1 cellular context compared by ENCODE assay signal in genomic region chr12:106137456-106138278, GRCh38.
TF ChIP-seq lines count a peak whose summit lies in the region.

No MANE protein-coding gene starts in this region.

TF ChIP-seq in H1, 55 proteins besides CTCF, POLR2A, EP300 and RAD21:
- TF ChIP-seq CHD7 (IDR thresholded peaks at IDR 0.05; ENCODE audit: insufficient replicate concordance, low read length): no peak
- TF ChIP-seq CBX5 (IDR thresholded peaks at IDR 0.05; ENCODE audit: low read depth, low read length): no peak
- no peak for TF ChIP-seq CTBP2 (IDR thresholded peaks at IDR 0.05; ENCODE audit: borderline replicate concordance, insufficient read depth, insufficient read length, low read length)
- no peak for TF ChIP-seq CBX8 (IDR thresholded peaks at IDR 0.05; ENCODE audit: borderline replicate concordance, low read depth, low read length)
- no peak for TF ChIP-seq FOSL1 (IDR thresholded peaks at IDR 0.05; ENCODE audit: insufficient read depth, low read depth, low read length)
- 0 out of 4 replicates have a peak, but pooled peaks of 1 of the 2 experiments have one; percentile 13 for TF ChIP-seq SIN3A (conservative IDR thresholded peaks at IDR 0.05 in 1 of 2, IDR thresholded peaks at IDR 0.05 in 1 of 2; ENCODE audit: low read depth in 1 of 2, low read length in 2 of 2)
- TF ChIP-seq KDM1A (IDR thresholded peaks at IDR 0.05; ENCODE audit: borderline replicate concordance, low read length): peak; percentile 21; the same call in 1 of the 2 replicates
- TF ChIP-seq CHD2 (IDR thresholded peaks at IDR 0.05; ENCODE audit: low read length): no peak
- no peak for TF ChIP-seq NANOG (IDR thresholded peaks at IDR 0.05; ENCODE audit: insufficient read depth, low read depth, low read length, poor library complexity, severe bottlenecking)
- TF ChIP-seq USF2 (IDR thresholded peaks at IDR 0.05; ENCODE audit: low read length): no peak
- TF ChIP-seq E2F6 (IDR thresholded peaks at IDR 0.05): no peak
- no peak for TF ChIP-seq MAFK (IDR thresholded peaks at IDR 0.05; ENCODE audit: low read depth, low read length)
- TF ChIP-seq SRF (IDR thresholded peaks at IDR 0.05; ENCODE audit: low read depth, low read length): no peak
